27 cellular contexts compared by ENCODE assay signal in genomic region chr5:102532126-102532525, GRCh38. TPM values are rescaled to one million over a fixed set of nuclear protein-coding genes. Genes with fewer than 3 reads are reported as not detected.
DNase-seq lines count a peak whose midpoint lies in the region; ATAC-seq and TF ChIP-seq lines count a peak whose summit lies in the region.
"Had no signal": no experiment of that assay in that cellular context is flagged by ENCODE, and none has a peak within 500 bp of the region (broad histone marks: within the 10 kb centered on the region; RNA-seq: fewer than 3 reads in every experiment).

No MANE protein-coding gene starts in this region.

- intact Hi-C loops in heart right ventricle (cut with DNase I) = no loop called here
- intact Hi-C loops in psoas muscle (cut with DNase I) = no loop called here

- H3K4me1 ChIP-seq in heart right ventricle (peaks cover 0 to 34% (median 10%) of the 10 kb centered on the region in 9 donors), psoas muscle (no peaks in the 10 kb centered on the region)

- 48 to 61% methylated on average over 4 of the region's 4 CpGs for WGBS in heart right ventricle, 2 donors
- WGBS in psoas muscle, 3 donors = 19 to 31% (median 29%) methylated on average over 4 of the region's 4 CpGs

- H3K9me3 ChIP-seq in heart right ventricle (peaks cover 0 to 5% (median 0%) of the 10 kb centered on the region in 11 donors), psoas muscle (no peaks in the 10 kb centered on the region)
- H3K9me3 ChIP-seq: tibial artery had no signal

- ATAC-seq in GM21515 (IDR thresholded peaks at IDR 0.05; ENCODE audit: unreplicated experiment) (peak; percentile 9), heart right ventricle (peak in 7 of 8 donors; percentile 75 to 91 (median 84)), psoas muscle (peak in 1 of 4 donors; percentile 42), GM21737 (IDR thresholded peaks at IDR 0.05; ENCODE audit: unreplicated experiment) (no peak), HG02588 (IDR thresholded peaks at IDR 0.05; ENCODE audit: unreplicated experiment) (no peak)
- ATAC-seq: Panc1; stimulated activated naive CD8-positive, alpha-beta T cell treated with anti-CD3 and anti-CD28 coated beads, Interleukin-15, amount 100 ng/mL, for 72 hours had no signal

- no peak for TF ChIP-seq CTCF in brain microvascular endothelial cell (IDR thresholded peaks at IDR 0.05; ENCODE audit: low read depth, low read length, missing control alignments)
- no peak for TF ChIP-seq CTCF in heart right ventricle (IDR thresholded peaks at IDR 0.05)
- TF ChIP-seq CTCF in psoas muscle (IDR thresholded peaks at IDR 0.05) = no peak

- in situ Hi-C loops in brain microvascular endothelial cell (cut with HindIII; ENCODE audit: low pct_ligation_motif_present, low sequenced_read_pairs) = no loop called here

- H3K27ac ChIP-seq in brain microvascular endothelial cell (no peak overlapping the region), heart right ventricle (peak overlapping the region in 2 of 10 donors; percentile 14 to 52), psoas muscle (no peak overlapping the region)
- H3K27ac ChIP-seq: C4-2B, KMS-11, tibial artery had no signal

- H3K4me3 ChIP-seq in brain microvascular endothelial cell (ENCODE audit: low read depth, low read length) (no peak overlapping the region), heart right ventricle (no peak overlapping the region), psoas muscle (no peak overlapping the region)
- H3K4me3 ChIP-seq: tibial artery had no signal

- H3K27me3 ChIP-seq in brain microvascular endothelial cell (replicated peaks) = no peaks in the 10 kb centered on the region
- no peaks in the 10 kb centered on the region for H3K27me3 ChIP-seq in heart right ventricle
- H3K27me3 ChIP-seq in psoas muscle (ENCODE audit: insufficient read depth in 3 of 3, low read length in 2 of 3) = no peaks in the 10 kb centered on the region
- H3K27me3 ChIP-seq: tibial artery had no signal

- peak; percentile 84 for DNase-seq in brain microvascular endothelial cell
- DNase-seq in heart right ventricle = peak in 1 of 2 donors; percentile 53
- DNase-seq in psoas muscle = peak; percentile 20 to 50
- no peak for DNase-seq in COR-L47 (lab: John Stamatoyannopoulos, UW)
- DNase-seq in T-helper 2 cell = no peak
- DNase-seq: activated CD4-positive, alpha-beta memory T cell treated with anti-CD3 and anti-CD28 coated beads for 36 hours; activated CD8-positive, alpha-beta memory T cell treated with anti-CD3 and anti-CD28 coated beads, Interleukin-2, amount 50 U/mL, for 4 hours; activated naive CD4-positive, alpha-beta T cell treated with anti-CD3 and anti-CD28 coated beads, Interleukin-2, amount 50 U/mL, for 16 hours; amygdala; central memory CD4-positive, alpha-beta T cell; DMS79 treated with DMSO at 0.1 percent for 48 hours; kidney glomerular epithelial cell; NCI-H1417; NCI-H2081 treated with DMSO at 0.1 percent for 48 hours; NCI-H226; NCI-H69; stimulated activated naive CD8-positive, alpha-beta T cell treated with anti-CD3 and anti-CD28 coated beads, Interleukin-15, amount 100 ng/mL, for 72 hours had no signal

- H3K36me3 ChIP-seq in brain microvascular endothelial cell (replicated peaks) = no peaks in the 10 kb centered on the region
- no peaks in the 10 kb centered on the region for H3K36me3 ChIP-seq in heart right ventricle
- no peaks in the 10 kb centered on the region for H3K36me3 ChIP-seq in psoas muscle (ENCODE audit: insufficient read depth in 1 of 2, low read depth in 1 of 2)
- H3K36me3 ChIP-seq: tibial artery had no signal

RNA-seq across cellular contexts. Expression of gene SLCO6A1, which starts 33.3 kb away (rescaled TPM):
- total RNA-seq in heart right ventricle (not detected), psoas muscle (not detected)
- polyA plus RNA-seq in heart right ventricle (not detected), psoas muscle (not detected)
- total RNA-seq: activated CD4-positive, alpha-beta memory T cell treated with anti-CD3 and anti-CD28 coated beads for 36 hours; dermis microvascular lymphatic vessel endothelial cell; lung microvascular endothelial cell; mucosa of gallbladder had no signal

Comparison
In these comparisons a context has a peak if more than half of its experiments do, and no peak if none do; other contexts are left out.
1. ATAC-seq: peak in GM21515 (single experiment) and heart right ventricle (7 of 8); none in GM21737 (single experiment) and HG02588 (single experiment).
2. DNase-seq: peak in brain microvascular endothelial cell (single experiment) and psoas muscle (2 of 2); none in COR-L47 (single experiment) and T-helper 2 cell (0 of 5).